11 cellular contexts compared by ENCODE assay signal in the genomic region with DNA sequence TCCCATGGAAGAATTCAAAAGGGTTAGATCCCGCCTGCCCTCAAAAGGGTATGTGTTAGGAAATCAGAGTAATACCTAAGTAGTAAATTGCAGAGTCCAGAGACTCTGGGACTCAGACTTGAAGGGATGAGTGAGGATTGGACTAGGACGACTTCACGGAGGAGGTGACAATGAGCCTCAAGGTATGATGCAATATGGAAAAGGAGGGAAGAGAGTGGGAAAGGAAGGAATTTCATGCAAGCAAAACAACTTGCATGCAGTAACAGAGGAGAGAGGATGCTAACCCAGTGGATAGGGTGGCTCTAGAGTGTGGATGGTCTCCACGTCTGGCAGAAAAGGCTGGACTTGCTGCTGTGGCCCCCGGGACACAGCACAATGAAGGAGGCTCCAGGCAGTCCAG. TPM values are rescaled to one million over a fixed set of nuclear protein-coding genes. Genes with fewer than 3 reads are reported as not detected.
DNase-seq lines count a peak whose midpoint lies in the region; ATAC-seq and TF ChIP-seq lines count a peak whose summit lies in the region.
"Had no signal": no experiment of that assay in that cellular context is flagged by ENCODE, and none has a peak within 500 bp of the region (broad histone marks: within the 10 kb centered on the region; RNA-seq: fewer than 3 reads in every experiment).

No MANE protein-coding gene starts in this region.

- CTCF ChIA-PET in CD4-positive, alpha-beta T cell (lab: Charles Lee) = interaction anchor here (1.0 to 3.3 kb wide), 2 partner anchors 19 to 32 kb away, joined by 3 to 16 read pairs; no protein-coding TSS in a partner anchor

- peaks cover 54% of the 10 kb centered on the region for H3K36me3 Mint-ChIP-seq in CD4-positive, alpha-beta T cell (ENCODE audit: low read depth)
- H3K36me3 Mint-ChIP-seq in chondrocyte (ENCODE audit: low read depth) = peaks cover 26% of the 10 kb centered on the region
- peaks cover 4 to 36% (median 28%) of the 10 kb centered on the region in 3 donors for H3K36me3 Mint-ChIP-seq in naive thymus-derived CD8-positive, alpha-beta T cell

- no peak for ATAC-seq in CD4-positive, alpha-beta T cell (ENCODE audit: poor library complexity)
- ATAC-seq in naive thymus-derived CD8-positive, alpha-beta T cell = no peak
- ATAC-seq in GM18868 (IDR thresholded peaks at IDR 0.05; ENCODE audit: unreplicated experiment) = no peak
- no peak for ATAC-seq in GM18873 (IDR thresholded peaks at IDR 0.05; ENCODE audit: low FRiP score, unreplicated experiment)

- H3K36me3 ChIP-seq in KOPT-K1 (ENCODE audit: insufficient read depth, low read length) = no peaks in the 10 kb centered on the region

- H3K4me1 Mint-ChIP-seq in CD4-positive, alpha-beta T cell (ENCODE audit: low read depth) = peaks cover 84% of the 10 kb centered on the region
- H3K4me1 Mint-ChIP-seq in chondrocyte (ENCODE audit: low read depth) = peaks cover 88% of the 10 kb centered on the region
- peaks cover 45 to 83% (median 77%) of the 10 kb centered on the region in 4 donors for H3K4me1 Mint-ChIP-seq in naive thymus-derived CD8-positive, alpha-beta T cell

- peak overlapping the region; percentile 86 for H3K27ac Mint-ChIP-seq in CD4-positive, alpha-beta T cell
- peak overlapping the region; percentile 58 for H3K27ac Mint-ChIP-seq in chondrocyte (ENCODE audit: unreplicated experiment)
- H3K27ac Mint-ChIP-seq in naive thymus-derived CD8-positive, alpha-beta T cell = peak overlapping the region; percentile 72 to 94 (median 94)

- POLR2A ChIA-PET in CD4-positive, alpha-beta T cell (lab: Charles Lee) = interaction anchor here (1.1 to 3.5 kb wide), 6 partner anchors 10 to 1004 kb away, joined by 3 to 20 read pairs (median 6); partner anchors contain the start of genes AIDA, BROX and TP53BP2
- POLR2A ChIA-PET in naive thymus-derived CD8-positive, alpha-beta T cell (lab: Charles Lee) = interaction anchor here (1.1 to 1.9 kb wide), 4 partner anchors 10 to 32 kb away, joined by 4 to 7 read pairs (median 6); no protein-coding TSS in a partner anchor

- H3K9me3 Mint-ChIP-seq in CD4-positive, alpha-beta T cell = no peaks in the 10 kb centered on the region
- no peaks in the 10 kb centered on the region for H3K9me3 Mint-ChIP-seq in chondrocyte (ENCODE audit: low read depth)
- no peaks in the 10 kb centered on the region for H3K9me3 Mint-ChIP-seq in naive thymus-derived CD8-positive, alpha-beta T cell

- intact Hi-C loops in CD4-positive, alpha-beta T cell (cut with DNase I, micrococcal nuclease) = no loop called here

- peak overlapping the region; percentile 68 for H3K27ac ChIP-seq in CD4-positive, alpha-beta T cell (ENCODE audit: low read depth, low read length)
- H3K27ac ChIP-seq in KOPT-K1 (ENCODE audit: low read depth, low read length, poor library complexity, severe bottlenecking) = peak overlapping the region; percentile 40
- H3K27ac ChIP-seq: SK-N-MC had no signal

- TF ChIP-seq CTCF in CD4-positive, alpha-beta T cell (IDR thresholded peaks at IDR 0.05) = no peak
- TF ChIP-seq CTCF in chondrocyte (IDR thresholded peaks at IDR 0.05) = no peak

- DNase-seq in CD4-positive, alpha-beta T cell = no peak
- DNase-seq in chondrocyte (ENCODE audit: low spot score) (no peak), DMS53 treated with DMSO at 0.1 percent for 48 hours (lab: John Stamatoyannopoulos, UW; ENCODE audit: unreplicated experiment) (no peak), SW480 (ENCODE audit: low spot score) (no peak)
- no peak for DNase-seq in naive thymus-derived CD8-positive, alpha-beta T cell
- DNase-seq: brain microvascular endothelial cell had no signal

- H3K9me3 ChIP-seq in CD4-positive, alpha-beta T cell (ENCODE audit: control insufficient read depth, low read length) = no peaks in the 10 kb centered on the region
- no peaks in the 10 kb centered on the region for H3K9me3 ChIP-seq in KOPT-K1 (ENCODE audit: insufficient read depth, low read length, poor library complexity, severe bottlenecking)

- H3K27me3 Mint-ChIP-seq in CD4-positive, alpha-beta T cell = no peaks in the 10 kb centered on the region
- H3K27me3 Mint-ChIP-seq in chondrocyte (ENCODE audit: low read depth) = no peaks in the 10 kb centered on the region
- H3K27me3 Mint-ChIP-seq in naive thymus-derived CD8-positive, alpha-beta T cell = no peaks in the 10 kb centered on the region

- H3K4me3 Mint-ChIP-seq in CD4-positive, alpha-beta T cell = peak overlapping the region; percentile 81
- no peak overlapping the region for H3K4me3 Mint-ChIP-seq in chondrocyte (ENCODE audit: unreplicated experiment)
- H3K4me3 Mint-ChIP-seq in naive thymus-derived CD8-positive, alpha-beta T cell = peak overlapping the region; percentile 53 to 85 (median 78)

- H3K27me3 ChIP-seq in CD4-positive, alpha-beta T cell (ENCODE audit: control insufficient read depth, insufficient read depth, low read length) = no peaks in the 10 kb centered on the region
- H3K27me3 ChIP-seq: brain microvascular endothelial cell had no signal

RNA-seq across cellular contexts. Expression of gene CAPN2, which starts 4.8 kb away (rescaled TPM):
- total RNA-seq in CD4-positive, alpha-beta T cell = 100 to 1,000 TPM; 110 to 114 TPM
- total RNA-seq in chondrocyte = 202 to 241 TPM (median 238 TPM) in 3 replicates
- 10 to 100 TPM; 70.0 to 72.2 TPM for total RNA-seq in naive thymus-derived CD8-positive, alpha-beta T cell
- polyA plus RNA-seq in naive thymus-derived CD8-positive, alpha-beta T cell = 100 to 1,000 TPM in 1 of 3 donors, 10 to 100 TPM in 2; 68.6 to 101 (median 83.7) TPM

RNA-seq across cellular contexts. Expression of gene CAPN8, which starts 51.6 kb away (rescaled TPM):
- total RNA-seq in CD4-positive, alpha-beta T cell = under 1 TPM; 0.27 to 0.34 TPM
- not detected in 3 replicates for total RNA-seq in chondrocyte
- total RNA-seq in naive thymus-derived CD8-positive, alpha-beta T cell = under 1 TPM in 1 of 2 experiments, not detected in 1; 0.21 TPM
- polyA plus RNA-seq in naive thymus-derived CD8-positive, alpha-beta T cell = under 1 TPM in 1 of 3 donors, not detected in 2; 0.36 TPM
- total RNA-seq: osteoblast had no signal
